ENCODE assay signal across 25 cellular contexts in the genomic region with DNA sequence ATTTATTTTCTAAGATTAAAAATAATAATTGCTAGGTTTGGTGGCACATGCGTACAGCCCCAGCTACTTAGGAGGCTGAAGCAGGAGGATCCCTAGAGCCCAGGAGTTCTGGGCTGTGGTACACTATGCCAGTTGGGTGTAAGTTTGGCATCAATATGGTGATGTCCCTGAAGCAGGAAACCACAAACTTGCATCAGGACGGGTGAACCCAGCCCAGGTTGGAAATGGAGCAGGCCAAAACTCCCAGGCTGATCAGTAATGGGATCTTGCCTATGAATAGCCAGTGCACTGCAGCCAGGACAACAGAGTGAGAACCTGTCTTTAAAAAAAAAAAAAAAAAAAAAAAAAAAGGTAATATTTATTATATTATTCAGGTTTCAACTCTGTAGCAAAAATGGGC.
"Had no signal": no experiment of that assay in that cellular context is flagged by ENCODE, and none has a peak within 500 bp of the region (broad histone marks: within the 10 kb centered on the region; RNA-seq: fewer than 3 reads in every experiment).

No MANE protein-coding gene starts in this region.

- H3K4me3 ChIP-seq: SJCRH30 had no signal

- ATAC-seq: HepG2, Panc1, PC-3, SK-N-SH treated with all-trans-retinoic acid at 6 μM for 48 hours had no signal

- DNase-seq: IMR-90; Karpas-422; KG1; MM.1S; NCI-H1092 treated with DMSO at 0.1 percent for 48 hours; NCI-H1436; NCI-H187; NCI-H2029; NCI-H2081 treated with DMSO at 0.1 percent for 48 hours; NCI-H2171; NCI-H226; NCI-H446; NCI-H510A; NCI-H524 treated with DMSO at 0.1 percent for 48 hours; NCI-H69; NCI-H774; NK-92 treated with Interleukin-12 subunit alpha and Interleukin-12 subunit beta, amount 100 ng/mL, for 24 hours; PC-3; SHP77 treated with DMSO at 0.1 percent for 48 hours; SJCRH30; T-helper 1 cell had no signal

- H3K9me3 ChIP-seq: SJCRH30 had no signal

- H3K27me3 ChIP-seq: SJCRH30 had no signal

- H3K27ac ChIP-seq: RWPE1, SJCRH30 had no signal
